9 cellular contexts compared by ENCODE assay signal in the genomic region with DNA sequence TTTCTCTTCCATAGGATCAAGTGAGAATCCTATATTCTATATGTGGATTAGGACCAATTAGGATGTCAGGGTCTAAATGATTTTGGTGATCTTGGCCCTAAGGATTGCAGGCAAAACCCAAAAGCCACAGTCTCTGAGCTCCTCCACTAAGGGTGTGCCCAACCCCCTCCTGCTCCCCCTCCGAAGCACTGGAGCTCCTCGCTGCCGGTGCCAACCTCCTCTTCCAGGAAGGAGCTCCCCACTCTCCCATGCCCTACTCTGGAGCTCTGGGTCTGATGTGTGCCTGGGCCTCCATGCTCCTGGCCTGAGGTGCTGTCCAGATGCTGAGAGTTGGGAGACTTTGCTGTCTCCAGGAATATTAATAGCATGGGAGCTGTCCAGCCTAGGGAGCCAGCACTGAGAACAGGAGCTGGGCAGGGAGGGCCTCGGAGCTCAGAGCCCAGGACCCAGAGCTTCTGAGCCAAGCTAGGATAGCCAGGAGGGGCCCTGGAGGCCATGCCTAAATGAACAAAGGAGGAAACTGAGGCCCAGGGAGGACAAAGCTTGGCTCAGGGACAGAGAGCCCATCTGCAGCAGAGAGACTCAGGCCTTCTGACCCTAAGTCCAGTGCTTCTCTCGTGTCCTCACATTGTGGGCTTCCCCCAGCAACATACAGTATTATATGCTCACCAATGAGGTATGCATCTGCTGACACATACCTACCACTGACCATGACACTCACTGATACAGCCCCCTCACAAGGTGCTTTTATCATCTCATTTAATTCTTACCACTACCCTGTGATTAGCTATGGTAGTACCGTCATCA. TPM values are rescaled to one million over a fixed set of nuclear protein-coding genes. Genes with fewer than 3 reads are reported as not detected.
DNase-seq lines count a peak whose midpoint lies in the region; ATAC-seq lines count a peak whose summit lies in the region.
"Had no signal": no experiment of that assay in that cellular context is flagged by ENCODE, and none has a peak within 500 bp of the region (broad histone marks: within the 10 kb centered on the region; RNA-seq: fewer than 3 reads in every experiment).

No MANE protein-coding gene starts in this region.

- POLR2A ChIA-PET in activated CD8-positive, alpha-beta T cell treated with anti-CD3 and anti-CD28 coated beads, Interleukin-2, amount 10 ng/mL, durations not matched to agents 7 days and 5 days (lab: Charles Lee): interaction anchor here (1.0 kb wide), 1 partner anchor 22 kb away, joined by 3 read pairs; no protein-coding TSS in a partner anchor

- DNase-seq in NOMO-1 treated with DMSO at 0.1 percent for 48 hours (lab: John Stamatoyannopoulos, UW; ENCODE audit: unreplicated experiment) (peak; percentile 31), NOMO-1 (lab: John Stamatoyannopoulos, UW; ENCODE audit: unreplicated experiment in 2 of 2) (no peak), hepatic stellate cell (ENCODE audit: low spot score) (peak; percentile 84), NCI-H82 (lab: John Stamatoyannopoulos, UW) (no peak)
- DNase-seq in activated CD8-positive, alpha-beta T cell treated with anti-CD3 and anti-CD28 coated beads, Interleukin-2, amount 10 ng/mL, durations not matched to agents 7 days and 5 days: no peak
- DNase-seq in stimulated activated CD4-positive, alpha-beta T cell treated with anti-CD3 and anti-CD28 coated beads, Interleukin-4, amount 100 ng/mL, for 24 hours: no peak
- DNase-seq: activated naive CD8-positive, alpha-beta T cell treated with anti-CD3 and anti-CD28 coated beads, Interleukin-2, amount 10 ng/mL, durations not matched to agents 7 days and 5 days had no signal

- CTCF ChIA-PET in activated CD8-positive, alpha-beta T cell treated with anti-CD3 and anti-CD28 coated beads, Interleukin-2, amount 10 ng/mL, durations not matched to agents 7 days and 5 days (lab: Charles Lee): interaction anchor here (0.9 to 3.7 kb wide), 8 partner anchors 11 to 261 kb away, joined by 3 to 17 read pairs (median 4); no protein-coding TSS in a partner anchor

- ATAC-seq in activated CD8-positive, alpha-beta T cell treated with anti-CD3 and anti-CD28 coated beads, Interleukin-2, amount 10 ng/mL, durations not matched to agents 7 days and 5 days: peak; percentile 19
- no peak for ATAC-seq in GM19455 (IDR thresholded peaks at IDR 0.05; ENCODE audit: unreplicated experiment)

- H3K4me1 Mint-ChIP-seq in activated CD8-positive, alpha-beta T cell treated with anti-CD3 and anti-CD28 coated beads, Interleukin-2, amount 10 ng/mL, durations not matched to agents 7 days and 5 days (ENCODE audit: low read depth): peaks cover 6% of the 10 kb centered on the region
- H3K4me1 Mint-ChIP-seq in stimulated activated naive CD8-positive, alpha-beta T cell treated with anti-CD3 and anti-CD28 coated beads, Interleukin-15, Interleukin-2, amounts not matched to agents 100 ng/mL and 50 ng/mL, for 24 hours (ENCODE audit: low read depth): peaks cover 26% of the 10 kb centered on the region

- no peaks in the 10 kb centered on the region for H3K36me3 Mint-ChIP-seq in activated CD8-positive, alpha-beta T cell treated with anti-CD3 and anti-CD28 coated beads, Interleukin-2, amount 10 ng/mL, durations not matched to agents 7 days and 5 days (ENCODE audit: low read depth)
- H3K36me3 Mint-ChIP-seq in stimulated activated naive CD8-positive, alpha-beta T cell treated with anti-CD3 and anti-CD28 coated beads, Interleukin-15, Interleukin-2, amounts not matched to agents 100 ng/mL and 50 ng/mL, for 24 hours (ENCODE audit: low read depth): no peaks in the 10 kb centered on the region

- no peak overlapping the region for H3K27ac Mint-ChIP-seq in activated CD8-positive, alpha-beta T cell treated with anti-CD3 and anti-CD28 coated beads, Interleukin-2, amount 10 ng/mL, durations not matched to agents 7 days and 5 days
- H3K27ac Mint-ChIP-seq in stimulated activated naive CD8-positive, alpha-beta T cell treated with anti-CD3 and anti-CD28 coated beads, Interleukin-15, Interleukin-2, amounts not matched to agents 100 ng/mL and 50 ng/mL, for 24 hours: peak overlapping the region; percentile 84
- H3K27ac Mint-ChIP-seq: activated naive CD8-positive, alpha-beta T cell treated with anti-CD3 and anti-CD28 coated beads, Interleukin-2, amount 10 ng/mL, durations not matched to agents 7 days and 5 days had no signal

- no peak overlapping the region for H3K4me3 Mint-ChIP-seq in activated CD8-positive, alpha-beta T cell treated with anti-CD3 and anti-CD28 coated beads, Interleukin-2, amount 10 ng/mL, durations not matched to agents 7 days and 5 days
- H3K4me3 Mint-ChIP-seq in stimulated activated naive CD8-positive, alpha-beta T cell treated with anti-CD3 and anti-CD28 coated beads, Interleukin-15, Interleukin-2, amounts not matched to agents 100 ng/mL and 50 ng/mL, for 24 hours: no peak overlapping the region
- H3K4me3 Mint-ChIP-seq: activated naive CD8-positive, alpha-beta T cell treated with anti-CD3 and anti-CD28 coated beads, Interleukin-2, amount 10 ng/mL, durations not matched to agents 7 days and 5 days had no signal

- H3K9me3 Mint-ChIP-seq in activated CD8-positive, alpha-beta T cell treated with anti-CD3 and anti-CD28 coated beads, Interleukin-2, amount 10 ng/mL, durations not matched to agents 7 days and 5 days (ENCODE audit: insufficient read depth): no peaks in the 10 kb centered on the region
- H3K9me3 Mint-ChIP-seq in stimulated activated naive CD8-positive, alpha-beta T cell treated with anti-CD3 and anti-CD28 coated beads, Interleukin-15, Interleukin-2, amounts not matched to agents 100 ng/mL and 50 ng/mL, for 24 hours: peaks cover 7% of the 10 kb centered on the region

- H3K27me3 Mint-ChIP-seq in activated CD8-positive, alpha-beta T cell treated with anti-CD3 and anti-CD28 coated beads, Interleukin-2, amount 10 ng/mL, durations not matched to agents 7 days and 5 days (ENCODE audit: low read depth): no peaks in the 10 kb centered on the region
- H3K27me3 Mint-ChIP-seq in stimulated activated naive CD8-positive, alpha-beta T cell treated with anti-CD3 and anti-CD28 coated beads, Interleukin-15, Interleukin-2, amounts not matched to agents 100 ng/mL and 50 ng/mL, for 24 hours: no peaks in the 10 kb centered on the region
- H3K27me3 Mint-ChIP-seq: activated naive CD8-positive, alpha-beta T cell treated with anti-CD3 and anti-CD28 coated beads, Interleukin-2, amount 10 ng/mL, durations not matched to agents 7 days and 5 days had no signal

RNA-seq across cellular contexts. Expression of a gene that starts 36.9 kb away (rescaled TPM):
- total RNA-seq in activated CD8-positive, alpha-beta T cell treated with anti-CD3 and anti-CD28 coated beads, Interleukin-2, amount 10 ng/mL, durations not matched to agents 7 days and 5 days: 10 to 100 TPM; 89.8 to 96.0 TPM

Comparison
In these comparisons a context has a peak if more than half of its experiments do, and no peak if none do; other contexts are left out.
1. DNase-seq: peak in NOMO-1 treated with DMSO at 0.1 percent for 48 hours (single experiment) and hepatic stellate cell (single experiment); none in NOMO-1 (0 of 2), activated CD8-positive, alpha-beta T cell treated with anti-CD3 and anti-CD28 coated beads, Interleukin-2, amount 10 ng/mL, durations not matched to agents 7 days and 5 days (single experiment), stimulated activated CD4-positive, alpha-beta T cell treated with anti-CD3 and anti-CD28 coated beads, Interleukin-4, amount 100 ng/mL, for 24 hours (single experiment) and NCI-H82 (single experiment).